Comparison of ENCODE assay signal across 8 cellular contexts in the genomic region with DNA sequence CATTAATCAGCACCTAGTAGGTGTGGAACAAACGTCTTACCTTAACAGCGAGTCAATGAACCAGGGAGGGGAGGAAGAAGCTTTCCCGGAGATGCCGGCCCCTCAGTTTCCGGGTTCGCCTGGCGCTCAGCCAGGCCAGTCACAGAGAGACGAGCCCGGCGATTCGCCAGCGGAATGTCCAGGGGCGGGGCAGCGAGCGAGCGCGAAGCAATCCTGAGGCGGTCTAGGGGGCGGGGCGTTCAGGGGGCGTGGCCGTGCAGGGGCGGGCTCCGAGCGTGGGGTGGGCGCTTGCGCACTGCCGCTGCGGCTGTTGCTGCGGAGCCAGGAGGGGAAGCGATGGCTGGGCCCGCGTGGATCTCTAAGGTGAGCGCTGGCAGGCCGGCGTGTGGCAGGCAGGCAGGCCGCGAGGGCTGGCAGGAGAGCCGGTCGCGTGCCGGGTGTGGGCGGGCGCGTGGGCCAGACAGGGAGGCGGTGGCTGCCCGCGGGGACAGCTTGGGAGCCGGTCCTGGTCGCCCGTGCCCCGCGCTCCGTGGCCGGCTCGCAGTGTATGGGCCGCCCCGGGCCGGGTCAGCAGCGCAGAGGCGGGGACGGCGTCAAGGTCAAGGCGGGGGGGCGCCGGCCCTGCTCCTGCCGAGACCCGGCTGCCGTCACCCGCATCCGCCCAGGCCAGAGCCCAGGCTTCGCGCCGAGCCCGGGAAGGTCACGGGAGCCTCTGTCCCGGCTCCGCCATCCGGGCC. TPM values are rescaled to one million over a fixed set of nuclear protein-coding genes. Genes with fewer than 3 reads are reported as not detected.
A peak's percentile ranks its signal among the peaks of the same experiment; 100 is the strongest.
DNase-seq lines count a peak whose midpoint lies in the region; ATAC-seq, FAIRE-seq and TF ChIP-seq lines count a peak whose summit lies in the region.

TSS of gene IDH3A (plus strand) at position 295 of the 737 bp plus-strand sequence. CDS start at position 337, 42 bp downstream.

- H3K4me3 ChIP-seq in keratinocyte (ENCODE audit: control insufficient read depth in 2 of 3, extremely low read depth in 1 of 3, insufficient read depth in 2 of 3, low read depth in 1 of 3, low read length in 3 of 3), result peak within 1 kb of the TSS; percentile 61 to 88 (median 76)

- no peaks in the 10 kb centered on the region for H3K27me3 ChIP-seq in keratinocyte (ENCODE audit: control insufficient read depth, extremely low read depth, insufficient read depth, low read length)

- no peaks in the 10 kb centered on the region for H4K20me1 ChIP-seq in keratinocyte (ENCODE audit: control insufficient read depth, extremely low read depth, insufficient read depth, low read length)

- peak within 1 kb of the TSS; percentile 85 for H3K9ac ChIP-seq in keratinocyte (ENCODE audit: control insufficient read depth, extremely low read depth, insufficient read depth, low read length)

- peak; percentile 94 for TF ChIP-seq POLR2A in GM19099 (IDR thresholded peaks at IDR 0.05; ENCODE audit: extremely low read depth, insufficient read length, low read depth)

- H3K79me2 ChIP-seq in keratinocyte (ENCODE audit: control insufficient read depth, insufficient read depth, low read length), result peaks cover 38% of the 10 kb centered on the region

- dilution Hi-C loops in keratinocyte (cut with MboI; ENCODE audit: extremely low pct_ligation_motif_present, low sequenced_read_pairs), result no loop called here

- H3K36me3 ChIP-seq in keratinocyte (ENCODE audit: control insufficient read depth in 2 of 2, extremely low read depth in 1 of 2, insufficient read depth in 2 of 2, low read length in 2 of 2), result peaks cover 0 to 3% of the 10 kb centered on the region in 2 experiments

- DNase-seq in AML-193 (lab: John Stamatoyannopoulos, UW) (peak; percentile 88 to 93), NCI-H460 (ENCODE audit: extremely low read depth, low read depth) (peak; percentile 96), cerebellar cortex (ENCODE audit: low spot score) (peak; percentile 97), keratinocyte (ENCODE audit: low read depth, low spot score) (peak; percentile 71)
- DNase-seq in activated CD4-positive, CD25-positive, alpha-beta regulatory T cell treated with anti-CD3 and anti-CD28 coated beads, Interleukin-2, amount 50 U/mL, for 72 hours, result peak; percentile 100
- DNase-seq in stimulated activated CD4-positive, alpha-beta T cell treated with anti-CD3 and anti-CD28 coated beads, Interleukin-12 subunit alpha, Interleukin-12 subunit beta, amount 100 ng/mL, for 48 hours (ENCODE audit: low read depth in 2 of 3, low spot score in 1 of 3), result peak; percentile 99 to 100 (median 100)

- H3K27ac ChIP-seq in keratinocyte (ENCODE audit: control insufficient read depth, insufficient read depth, low read length), result peak within 1 kb of the TSS; percentile 82

- no peaks in the 10 kb centered on the region for H3K9me1 ChIP-seq in keratinocyte (ENCODE audit: control insufficient read depth, extremely low read depth, insufficient read depth, low read length)

- ATAC-seq in HG03378 (IDR thresholded peaks at IDR 0.05; ENCODE audit: unreplicated experiment), result peak; percentile 43

- FAIRE-seq in keratinocyte (lab: Jason Lieb, UNC), result peak; percentile 48

- no peaks in the 10 kb centered on the region for H3K9me3 ChIP-seq in keratinocyte (ENCODE audit: control insufficient read depth, low read depth, low read length)

- TF ChIP-seq CTCF in keratinocyte (optimal IDR thresholded peaks at IDR 0.05 in 1 of 3, IDR thresholded peaks at IDR 0.05 in 1 of 3, conservative IDR thresholded peaks at IDR 0.05 in 1 of 3; ENCODE audit: extremely low read depth in 1 of 3, insufficient read depth in 2 of 3, low read length in 3 of 3), result no peak

- H3K4me1 ChIP-seq in keratinocyte (ENCODE audit: control insufficient read depth, extremely low read depth, insufficient read depth, low read length), result peaks cover 33% of the 10 kb centered on the region

- peak within 1 kb of the TSS; percentile 49 for H2AFZ ChIP-seq in keratinocyte (ENCODE audit: control insufficient read depth, low read length)

- peak within 1 kb of the TSS; percentile 90 for H3K4me2 ChIP-seq in keratinocyte (ENCODE audit: control insufficient read depth, extremely low read depth, insufficient read depth, low read depth, low read length)

RNA-seq across cellular contexts. Expression of gene IDH3A, which starts in this region (rescaled TPM):
- total RNA-seq in NCI-H460 (2014; rRNA removed; shearing (Covaris generic)), result 71.0 and 95.0 TPM in 2 replicates
- polyA plus RNA-seq in NCI-H460 (2014; cell fraction: nucleus; rRNA removed), result 122 and 207 TPM in 2 replicates
- polyA plus RNA-seq in keratinocyte, result 59.4 to 118 TPM (median 110 TPM) in 3 replicates
- polyA plus RNA-seq in keratinocyte (2011; ENCODE audit: low read depth), result 32.8 TPM
- polyA plus RNA-seq in keratinocyte (2011; cell fraction: cytosol; rRNA removed), result 67.0 and 116 TPM in 2 replicates
- 67.9 and 81.5 TPM in 2 replicates for polyA plus RNA-seq in keratinocyte (2011; cell fraction: nucleus; rRNA removed)
- polyA plus RNA-seq in keratinocyte (2012; ENCODE audit: low replicate concordance), result 76.5 and 80.3 TPM in 2 replicates
- polyA minus RNA-seq in keratinocyte, result 28.9 to 116 TPM (median 51.2 TPM) in 3 replicates
- polyA minus RNA-seq in keratinocyte (2011; cell fraction: cytosol; rRNA and poly(A)+ RNA removed), result 60.4 TPM
- polyA minus RNA-seq in keratinocyte (2011; cell fraction: nucleus; rRNA and poly(A)+ RNA removed), result 20.3 and 30.2 TPM in 2 replicates

Comparison
In these comparisons a context has a peak if more than half of its experiments do, and no peak if none do; other contexts are left out.
1. Peak in every context shown above with its lines: DNase-seq, ATAC-seq, H3K4me3 ChIP-seq and H3K27ac ChIP-seq.